In the genomic region with DNA sequence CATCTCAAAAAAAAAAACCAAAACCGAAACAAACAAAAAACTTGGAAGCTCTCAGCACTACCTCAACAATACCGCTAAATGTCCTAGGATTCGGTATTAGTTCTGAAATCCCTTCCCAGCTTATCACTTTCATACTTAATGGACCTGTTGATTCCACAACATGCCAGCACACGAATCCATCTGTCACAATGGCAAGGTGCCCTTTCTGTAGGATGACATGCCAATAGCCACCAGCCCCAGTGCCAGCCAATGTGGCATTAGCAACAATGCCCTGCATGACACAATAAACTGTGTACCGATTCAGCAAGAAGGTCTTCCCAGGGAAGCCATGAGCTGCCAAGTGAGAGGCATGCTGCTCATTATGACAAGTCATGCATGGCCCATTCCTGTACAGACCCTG, we compare ENCODE assay signal across 19 cellular contexts.
"Had no signal": no experiment of that assay in that cellular context is flagged by ENCODE, and none has a peak within 500 bp of the region (broad histone marks: within the 10 kb centered on the region; RNA-seq: fewer than 3 reads in every experiment).

No MANE protein-coding gene starts in this region.

- DNase-seq: activated CD4-positive, alpha-beta memory T cell treated with anti-CD3 and anti-CD28 coated beads, Interleukin-2, amount 10 ng/mL, durations not matched to agents 7 days and 5 days; activated CD4-positive, alpha-beta T cell treated with anti-CD3 and anti-CD28 coated beads for 36 hours; activated CD4-positive, alpha-beta T cell treated with anti-CD3 and anti-CD28 coated beads, Interleukin-2, amount 50 U/mL, for 1 hour; activated gamma-delta T cell; activated naive CD4-positive, alpha-beta T cell treated with anti-CD3 and anti-CD28 coated beads for 36 hours; activated T-cell treated with anti-CD3 and anti-CD28 coated beads for 4 hours; activated T-cell treated with anti-CD3 and anti-CD28 coated beads, Interleukin-2, amount 50 U/mL, for 48 hours; amygdala; MM.1S; NCI-H1105; NCI-H1436; NCI-H187 treated with DMSO at 0.1 percent for 48 hours; NCI-H2081 treated with DMSO at 0.1 percent for 48 hours; NCI-H82; Peyer's patch; Right ventricle myocardium superior; SJCRH30; SK-N-SH; T-helper 1 cell had no signal
